1 cellular context compared by ENCODE assay signal in genomic region chr14:68607081-68607851, GRCh38.
TF ChIP-seq lines count a peak whose summit lies in the region.

No MANE protein-coding gene starts in this region.

TF ChIP-seq in HepG2, 621 proteins besides CTCF, POLR2A, EP300 and RAD21 (continued from another document):
- TF ChIP-seq KDM3A (CRISPR knock-in tag; IDR thresholded peaks at IDR 0.05; ENCODE audit: low read depth) (peak; percentile 61; the same call in 1 of the 2 replicates), ZFX (CRISPR knock-in tag; IDR thresholded peaks at IDR 0.05; ENCODE audit: low read depth) (peak; percentile 69; the same call in 1 of the 2 replicates), ZNF576 (CRISPR knock-in tag; IDR thresholded peaks at IDR 0.05) (no peak), ZFP1 (CRISPR knock-in tag; IDR thresholded peaks at IDR 0.05) (no peak), ZNF746 (CRISPR knock-in tag; IDR thresholded peaks at IDR 0.05) (peak; percentile 52; the same call in 1 of the 2 replicates), KAT8 (CRISPR knock-in tag; IDR thresholded peaks at IDR 0.05) (peak; percentile 62), ZNF333 (CRISPR knock-in tag; IDR thresholded peaks at IDR 0.05; ENCODE audit: borderline replicate concordance) (no peak), RXRA (CRISPR knock-in tag; IDR thresholded peaks at IDR 0.05) (peak; percentile 58), ELF3 (CRISPR knock-in tag; IDR thresholded peaks at IDR 0.05) (0 out of 2 replicates have a peak, but pooled peaks have one; percentile 29), ZNF232 (CRISPR knock-in tag; IDR thresholded peaks at IDR 0.05; ENCODE audit: borderline replicate concordance) (peak; percentile 14; the same call in 1 of the 2 replicates), SRF (IDR thresholded peaks at IDR 0.05; ENCODE audit: low read depth, low read length) (no peak), SP4 (CRISPR knock-in tag; IDR thresholded peaks at IDR 0.05) (0 out of 2 replicates have a peak, but pooled peaks have one; percentile 24), ZSCAN12 (CRISPR knock-in tag; IDR thresholded peaks at IDR 0.05) (no peak), HOXD1 (CRISPR knock-in tag; IDR thresholded peaks at IDR 0.05) (no peak), CREM (IDR thresholded peaks at IDR 0.05) (0 out of 2 replicates have a peak, but pooled peaks have one; percentile 28), CREM (CRISPR knock-in tag; IDR thresholded peaks at IDR 0.05) (no peak), KDM6A (CRISPR knock-in tag; IDR thresholded peaks at IDR 0.05; ENCODE audit: low read depth) (0 out of 2 replicates have a peak, but pooled peaks have one; percentile 51), ZSCAN29 (CRISPR knock-in tag; conservative IDR thresholded peaks at IDR 0.05) (peak; percentile 71; the same call in 1 of the 2 replicates), ZNF792 (CRISPR knock-in tag; IDR thresholded peaks at IDR 0.05) (0 out of 2 replicates have a peak, but pooled peaks have one; percentile 39), SMC3 (IDR thresholded peaks at IDR 0.05; ENCODE audit: low read length) (no peak), NCOA5 (CRISPR knock-in tag; IDR thresholded peaks at IDR 0.05) (no peak), E2F1 (CRISPR knock-in tag; IDR thresholded peaks at IDR 0.05) (no peak), FOXK1 (CRISPR knock-in tag; IDR thresholded peaks at IDR 0.05; ENCODE audit: borderline replicate concordance, low read depth) (peak; percentile 43; the same call in 1 of the 2 replicates)
